1 cellular context compared by ENCODE assay signal in genomic region chr11:450809-451451, GRCh38.
A peak's percentile ranks its signal among the peaks of the same experiment; 100 is the strongest.
TF ChIP-seq lines count a peak whose summit lies in the region.

No MANE protein-coding gene starts in this region.

TF ChIP-seq in HepG2, 621 proteins besides CTCF, POLR2A, EP300 and RAD21 (continued from another document and continues in another):
- peak; percentile 21; the same call in 1 of the 2 replicates for TF ChIP-seq USF2 (IDR thresholded peaks at IDR 0.05; ENCODE audit: low read depth, low read length)
- TF ChIP-seq USF2 (CRISPR knock-in tag; IDR thresholded peaks at IDR 0.05; ENCODE audit: borderline replicate concordance): no peak
- no peak for TF ChIP-seq NONO (IDR thresholded peaks at IDR 0.05)
- TF ChIP-seq NONO (CRISPR knock-in tag; conservative IDR thresholded peaks at IDR 0.05): 0 out of 2 replicates have a peak, but pooled peaks have one; percentile 42
- TF ChIP-seq MYC (CRISPR knock-in tag; IDR thresholded peaks at IDR 0.05; ENCODE audit: borderline replicate concordance): peak; percentile 82
- no peak for TF ChIP-seq GFI1 (CRISPR knock-in tag; IDR thresholded peaks at IDR 0.05; ENCODE audit: borderline replicate concordance)
- no peak for TF ChIP-seq ZNF749 (CRISPR knock-in tag; IDR thresholded peaks at IDR 0.05; ENCODE audit: borderline replicate concordance)
- no peak for TF ChIP-seq SYNCRIP (IDR thresholded peaks at IDR 0.05; ENCODE audit: insufficient read depth, low read depth, low read length)
- 0 out of 2 replicates have a peak, but pooled peaks have one; percentile 5 for TF ChIP-seq ATF7-NPFF (CRISPR knock-in tag; IDR thresholded peaks at IDR 0.05; ENCODE audit: low read depth)
- peak; percentile 20; the same call in 1 of the 2 replicates for TF ChIP-seq BCL6 (CRISPR knock-in tag; IDR thresholded peaks at IDR 0.05)
- TF ChIP-seq ZNF431 (CRISPR knock-in tag; IDR thresholded peaks at IDR 0.05; ENCODE audit: borderline replicate concordance, low read depth): no peak
- 0 out of 2 replicates have a peak, but pooled peaks have one; percentile 27 for TF ChIP-seq TFDP2 (CRISPR knock-in tag; IDR thresholded peaks at IDR 0.05)
- no peak for TF ChIP-seq TBX2 (CRISPR knock-in tag; IDR thresholded peaks at IDR 0.05; ENCODE audit: borderline replicate concordance)
- peak; percentile 17; the same call in 1 of the 2 replicates for TF ChIP-seq HDAC1 (CRISPR knock-in tag; IDR thresholded peaks at IDR 0.05)
- TF ChIP-seq ZNF546 (CRISPR knock-in tag; conservative IDR thresholded peaks at IDR 0.05): no peak
- TF ChIP-seq THAP11 (CRISPR knock-in tag; IDR thresholded peaks at IDR 0.05): peak; percentile 61; the same call in 1 of the 2 replicates
- TF ChIP-seq HOMEZ (CRISPR knock-in tag; IDR thresholded peaks at IDR 0.05; ENCODE audit: low read depth): 0 out of 2 replicates have a peak, but pooled peaks have one; percentile 28
- peak; percentile 33; the same call in 1 of the 2 replicates for TF ChIP-seq SALL1 (CRISPR knock-in tag; IDR thresholded peaks at IDR 0.05)
- TF ChIP-seq FLYWCH1 (CRISPR knock-in tag; IDR thresholded peaks at IDR 0.05): no peak
- TF ChIP-seq ZNF737 (CRISPR knock-in tag; IDR thresholded peaks at IDR 0.05; ENCODE audit: borderline replicate concordance): no peak
- no peak for TF ChIP-seq MTA1 (CRISPR knock-in tag; IDR thresholded peaks at IDR 0.05; ENCODE audit: borderline replicate concordance)
- no peak for TF ChIP-seq ARNT (IDR thresholded peaks at IDR 0.05)
- TF ChIP-seq ZNF260 (CRISPR knock-in tag; IDR thresholded peaks at IDR 0.05; ENCODE audit: borderline replicate concordance, low read depth): 0 out of 2 replicates have a peak, but pooled peaks have one; percentile 56
- TF ChIP-seq ZBTB44 (CRISPR knock-in tag; IDR thresholded peaks at IDR 0.05): no peak
- 0 out of 2 replicates have a peak, but pooled peaks have one; percentile 26 for TF ChIP-seq NFE2L1 (CRISPR knock-in tag; IDR thresholded peaks at IDR 0.05; ENCODE audit: borderline replicate concordance)
- no peak for TF ChIP-seq ARHGAP35 (CRISPR knock-in tag; IDR thresholded peaks at IDR 0.05; ENCODE audit: borderline replicate concordance)
- TF ChIP-seq TFDP1 (CRISPR knock-in tag; IDR thresholded peaks at IDR 0.05; ENCODE audit: borderline replicate concordance): peak; percentile 72
- 0 out of 2 replicates have a peak, but pooled peaks have one; percentile 30 for TF ChIP-seq ZNF619 (CRISPR knock-in tag; IDR thresholded peaks at IDR 0.05)
- no peak for TF ChIP-seq PREB (CRISPR knock-in tag; IDR thresholded peaks at IDR 0.05)
- TF ChIP-seq CENPBD1 (CRISPR knock-in tag; IDR thresholded peaks at IDR 0.05; ENCODE audit: borderline replicate concordance, low read depth): no peak
- no peak for TF ChIP-seq ZNF10 (CRISPR knock-in tag; IDR thresholded peaks at IDR 0.05; ENCODE audit: borderline replicate concordance, low read depth)
- TF ChIP-seq ZNF136 (CRISPR knock-in tag; IDR thresholded peaks at IDR 0.05; ENCODE audit: low read depth): 0 out of 2 replicates have a peak, but pooled peaks have one; percentile 5
- no peak for TF ChIP-seq ZBTB21 (CRISPR knock-in tag; IDR thresholded peaks at IDR 0.05)
- TF ChIP-seq ZFP91 (CRISPR knock-in tag; IDR thresholded peaks at IDR 0.05; ENCODE audit: borderline replicate concordance): 0 out of 2 replicates have a peak, but pooled peaks have one; percentile 47
- 0 out of 2 replicates have a peak, but pooled peaks have one; percentile 16 for TF ChIP-seq THRA (CRISPR knock-in tag; IDR thresholded peaks at IDR 0.05; ENCODE audit: borderline replicate concordance)
- TF ChIP-seq ZNF580 (CRISPR knock-in tag; IDR thresholded peaks at IDR 0.05; ENCODE audit: borderline replicate concordance, low read depth): no peak
- TF ChIP-seq FOXC1 (CRISPR knock-in tag; IDR thresholded peaks at IDR 0.05; ENCODE audit: borderline replicate concordance): no peak
- peak; percentile 61; the same call in 1 of the 2 replicates for TF ChIP-seq ZNF558 (CRISPR knock-in tag; IDR thresholded peaks at IDR 0.05; ENCODE audit: borderline replicate concordance)
- 0 out of 2 replicates have a peak, but pooled peaks have one; percentile 32 for TF ChIP-seq RNF2 (conservative IDR thresholded peaks at IDR 0.05; ENCODE audit: low read depth)
- peak; percentile 73 for TF ChIP-seq HOXA3 (CRISPR knock-in tag; IDR thresholded peaks at IDR 0.05)
- TF ChIP-seq HES4 (CRISPR knock-in tag; IDR thresholded peaks at IDR 0.05; ENCODE audit: borderline replicate concordance): 0 out of 2 replicates have a peak, but pooled peaks have one; percentile 10
- TF ChIP-seq CHD4 (IDR thresholded peaks at IDR 0.05; ENCODE audit: borderline replicate concordance, low read length): no peak
- no peak for TF ChIP-seq KDM4B (CRISPR knock-in tag; IDR thresholded peaks at IDR 0.05)
- no peak for TF ChIP-seq E2F2 (CRISPR knock-in tag; IDR thresholded peaks at IDR 0.05; ENCODE audit: borderline replicate concordance)
